8 cellular contexts compared by ENCODE assay signal in genomic region chr1:158149577-158150269, GRCh38. TPM values are rescaled to one million over a fixed set of nuclear protein-coding genes. Genes with fewer than 3 reads are reported as not detected.
DNase-seq lines count a peak whose midpoint lies in the region; ATAC-seq and TF ChIP-seq lines count a peak whose summit lies in the region.

No MANE protein-coding gene starts in this region.

- H3K4me3 ChIP-seq in ectodermal cell (ENCODE audit: insufficient read depth, low read depth, low read length) = peak overlapping the region; percentile 11
- H3K4me3 ChIP-seq in right lobe of liver = peak overlapping the region; percentile 22 to 50 (median 46)

- H3K27ac ChIP-seq in ectodermal cell (ENCODE audit: insufficient read depth, low read depth, low read length, poor library complexity, severe bottlenecking) (no peak overlapping the region), right lobe of liver (peak overlapping the region; percentile 38 to 58 (median 41))

- TF ChIP-seq POLR2A in right lobe of liver (IDR thresholded peaks at IDR 0.05) = no peak

- peaks cover 13% of the 10 kb centered on the region for H3K27me3 ChIP-seq in ectodermal cell (ENCODE audit: control insufficient read depth, insufficient read depth, low read length, poor library complexity, severe bottlenecking)
- H3K27me3 ChIP-seq in right lobe of liver = no peaks in the 10 kb centered on the region

- intact Hi-C loops in right lobe of liver (cut with DNase I) = no loop called here

- TF ChIP-seq CTCF in right lobe of liver (IDR thresholded peaks at IDR 0.05) = no peak

- H3K4me1 ChIP-seq in ectodermal cell (ENCODE audit: control insufficient read depth, insufficient read depth, low read length) (no peaks in the 10 kb centered on the region), right lobe of liver (peaks cover 0 to 9% (median 6%) of the 10 kb centered on the region in 4 donors)

- 39 to 41% methylated on average over 31 of the region's 31 CpGs for WGBS in ectodermal cell, 2 experiments
- 6% methylated on average over 31 of the region's 31 CpGs for WGBS in right lobe of liver (ENCODE audit: insufficient coverage, low coverage, low lambda C conversion rate, missing lambda C conversion rate)

- H3K36me3 ChIP-seq in ectodermal cell (ENCODE audit: control insufficient read depth, insufficient read depth, low read length) = no peaks in the 10 kb centered on the region
- no peaks in the 10 kb centered on the region for H3K36me3 ChIP-seq in right lobe of liver

- no peaks in the 10 kb centered on the region for H3K9me3 ChIP-seq in ectodermal cell (ENCODE audit: control insufficient read depth, low read length)
- no peaks in the 10 kb centered on the region for H3K9me3 ChIP-seq in right lobe of liver

- peak; percentile 98 for DNase-seq in Daoy (ENCODE audit: low read depth)
- DNase-seq in NCI-H82 treated with DMSO at 0.1 percent for 48 hours (lab: John Stamatoyannopoulos, UW; ENCODE audit: unreplicated experiment) = peak; percentile 95
- peak; percentile 10 to 47 for DNase-seq in activated CD8-positive, alpha-beta memory T cell treated with anti-CD3 and anti-CD28 coated beads for 1 hour (ENCODE audit: extremely low read depth in 1 of 2, low read depth in 1 of 2)
- DNase-seq in right lobe of liver = peak; percentile 94 to 97 (median 95)
- DNase-seq in stimulated activated CD4-positive, alpha-beta T cell treated with anti-CD3 and anti-CD28 coated beads, Interleukin-4, amount 100 ng/mL, for 1 hour = peak; percentile 73

- peak; percentile 60 for ATAC-seq in HG03039 (IDR thresholded peaks at IDR 0.05; ENCODE audit: unreplicated experiment)
- ATAC-seq in right lobe of liver = peak; percentile 94 to 98 (median 97)
- no peak for ATAC-seq in HG03108 (IDR thresholded peaks at IDR 0.05; ENCODE audit: unreplicated experiment)

RNA-seq across cellular contexts. Expression of gene CD1D, which starts 31.0 kb away (rescaled TPM):
- 0.34 and 0.98 TPM in 2 replicates for total RNA-seq in Daoy (2014; rRNA removed; shearing (Covaris generic))
- polyA plus RNA-seq in ectodermal cell (2013, experiment 1 of 4) = 0.22 TPM
- polyA plus RNA-seq in ectodermal cell (2013, experiment 2 of 4) = 0.14 TPM
- polyA plus RNA-seq in ectodermal cell (2013, experiment 3 of 4) = 0.32 TPM
- 0.20 TPM for polyA plus RNA-seq in ectodermal cell (2013, experiment 4 of 4)
- 1 to 10 TPM; 5.4 to 8.9 (median 7.1) TPM for total RNA-seq in right lobe of liver

Comparison
In these comparisons a context has a peak if more than half of its experiments do, and no peak if none do; other contexts are left out.
1. DNase-seq: peak in every context shown above with its lines; median percentile 98 in Daoy; 95 in NCI-H82 treated with DMSO at 0.1 percent for 48 hours; 95 in right lobe of liver; 73 in stimulated activated CD4-positive, alpha-beta T cell treated with anti-CD3 and anti-CD28 coated beads, Interleukin-4, amount 100 ng/mL, for 1 hour; 28 in activated CD8-positive, alpha-beta memory T cell treated with anti-CD3 and anti-CD28 coated beads for 1 hour.